Comparison of ENCODE assay signal across 2 cellular contexts in the genomic region with DNA sequence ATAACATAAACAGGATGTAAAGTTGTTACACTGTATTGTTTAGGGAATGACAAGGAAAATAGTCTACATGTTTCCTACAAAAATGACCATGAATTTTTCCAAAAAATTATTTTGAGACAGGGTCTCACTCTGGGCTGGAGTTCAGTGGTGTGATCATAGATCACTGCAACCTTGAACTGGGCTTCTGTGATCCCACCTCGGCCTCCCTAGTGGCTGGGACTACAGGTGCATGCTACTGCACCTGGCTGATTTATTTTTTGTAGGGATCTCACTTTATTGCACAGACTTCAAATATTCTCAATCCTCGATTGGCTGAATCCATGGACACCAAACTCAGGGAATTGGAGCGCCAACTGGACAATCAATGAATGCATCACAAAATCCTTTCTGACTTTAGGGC.
TF ChIP-seq lines count a peak whose summit lies in the region.

No MANE protein-coding gene starts in this region.

TF ChIP-seq in HepG2, 621 proteins besides CTCF, POLR2A, EP300 and RAD21:
- TF ChIP-seq ZBTB1 (CRISPR knock-in tag; IDR thresholded peaks at IDR 0.05; ENCODE audit: borderline replicate concordance) (no peak), SALL2 (CRISPR knock-in tag; IDR thresholded peaks at IDR 0.05) (no peak), RBM22 (optimal IDR thresholded peaks at IDR 0.05; ENCODE audit: low read length) (peak; percentile 19), ETS1 (CRISPR knock-in tag; IDR thresholded peaks at IDR 0.05) (no peak)

TF ChIP-seq in HCT116, 20 proteins besides CTCF, POLR2A, EP300 and RAD21:
- TF ChIP-seq CEBPB (IDR thresholded peaks at IDR 0.05; ENCODE audit: low read depth) (no peak), EZH2phosphoT487 (IDR thresholded peaks at IDR 0.05; ENCODE audit: borderline replicate concordance) (no peak), ELF1 (IDR thresholded peaks at IDR 0.05; ENCODE audit: borderline replicate concordance, low read depth) (no peak), POLR2AphosphoS5 (IDR thresholded peaks at IDR 0.05; ENCODE audit: low read depth, low read length) (no peak), EZH2 (IDR thresholded peaks at IDR 0.05) (no peak), ZNF274 (IDR thresholded peaks at IDR 0.05; ENCODE audit: low read depth, low read length) (no peak), YY1 (IDR thresholded peaks at IDR 0.05; ENCODE audit: extremely low read depth, insufficient replicate concordance, low read depth, low read length) (no peak)
- TF ChIP-seq, protein P1, sequence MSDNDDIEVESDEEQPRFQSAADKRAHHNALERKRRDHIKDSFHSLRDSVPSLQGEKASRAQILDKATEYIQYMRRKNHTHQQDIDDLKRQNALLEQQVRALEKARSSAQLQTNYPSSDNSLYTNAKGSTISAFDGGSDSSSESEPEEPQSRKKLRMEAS (IDR thresholded peaks at IDR 0.05), result no peak
TF ChIP-seq in HCT116: peak in this region for 0.
